In genomic region chr5:133969654-133970324, GRCh38 we compare ENCODE assay signal across 1 cellular context.
A peak's percentile ranks its signal among the peaks of the same experiment; 100 is the strongest.
TF ChIP-seq lines count a peak whose summit lies in the region.

No MANE protein-coding gene starts in this region.

TF ChIP-seq in HepG2, 621 proteins besides CTCF, POLR2A, EP300 and RAD21 (continued from another document and continues in another):
- TF ChIP-seq HOMEZ (CRISPR knock-in tag; IDR thresholded peaks at IDR 0.05; ENCODE audit: low read depth) (0 out of 2 replicates have a peak, but pooled peaks have one; percentile 18), SP140L (CRISPR knock-in tag; IDR thresholded peaks at IDR 0.05; ENCODE audit: borderline replicate concordance) (no peak), TCF7L2 (IDR thresholded peaks at IDR 0.05; ENCODE audit: low read depth, low read length) (no peak), SIX4 (CRISPR knock-in tag; IDR thresholded peaks at IDR 0.05) (no peak), ZBTB10 (CRISPR knock-in tag; IDR thresholded peaks at IDR 0.05; ENCODE audit: borderline replicate concordance) (no peak), ZNF776 (CRISPR knock-in tag; IDR thresholded peaks at IDR 0.05) (no peak), GRHL1 (CRISPR knock-in tag; conservative IDR thresholded peaks at IDR 0.05) (no peak), HINFP (CRISPR knock-in tag; IDR thresholded peaks at IDR 0.05; ENCODE audit: low read depth) (no peak), PRDM10 (CRISPR knock-in tag; IDR thresholded peaks at IDR 0.05; ENCODE audit: low read depth) (no peak), ZNF138 (CRISPR knock-in tag; IDR thresholded peaks at IDR 0.05; ENCODE audit: low read depth) (no peak), NFKB2 (CRISPR knock-in tag; IDR thresholded peaks at IDR 0.05; ENCODE audit: borderline replicate concordance) (no peak), ZSCAN21 (CRISPR knock-in tag; IDR thresholded peaks at IDR 0.05; ENCODE audit: borderline replicate concordance) (no peak), TBL1XR1 (IDR thresholded peaks at IDR 0.05; ENCODE audit: borderline replicate concordance, low read length, partially characterized antibody) (peak; percentile 10), ZNF597 (CRISPR knock-in tag; IDR thresholded peaks at IDR 0.05) (no peak), ZMYM2 (CRISPR knock-in tag; IDR thresholded peaks at IDR 0.05) (no peak), ZNF704 (CRISPR knock-in tag; IDR thresholded peaks at IDR 0.05; ENCODE audit: borderline replicate concordance) (no peak), SAP130 (CRISPR knock-in tag; IDR thresholded peaks at IDR 0.05; ENCODE audit: low read depth) (peak; percentile 57), RFX3 (CRISPR knock-in tag; IDR thresholded peaks at IDR 0.05) (no peak; the same call in 1 of the 2 replicates), ZBTB7A (CRISPR knock-in tag; IDR thresholded peaks at IDR 0.05) (no peak), YEATS2 (CRISPR knock-in tag; IDR thresholded peaks at IDR 0.05; ENCODE audit: borderline replicate concordance) (peak; percentile 43; the same call in 1 of the 2 replicates), ZGPAT (CRISPR knock-in tag; IDR thresholded peaks at IDR 0.05) (no peak; the same call in none of the 2 replicates), ISX (CRISPR knock-in tag; conservative IDR thresholded peaks at IDR 0.05) (no peak), ZFX (CRISPR knock-in tag; IDR thresholded peaks at IDR 0.05; ENCODE audit: low read depth) (peak; percentile 32; the same call in 1 of the 2 replicates), CEBPB (IDR thresholded peaks at IDR 0.05; ENCODE audit: borderline replicate concordance, low read depth, low read length) (no peak), ZFAT (CRISPR knock-in tag; conservative IDR thresholded peaks at IDR 0.05) (no peak), KDM5B (CRISPR knock-in tag; IDR thresholded peaks at IDR 0.05; ENCODE audit: borderline replicate concordance) (no peak), KLF13 (CRISPR knock-in tag; IDR thresholded peaks at IDR 0.05) (no peak), MED8 (CRISPR knock-in tag; IDR thresholded peaks at IDR 0.05; ENCODE audit: insufficient replicate concordance) (no peak), CREB1 (IDR thresholded peaks at IDR 0.05) (no peak), CREB1 (CRISPR knock-in tag; IDR thresholded peaks at IDR 0.05) (peak; percentile 83), MXD1 (CRISPR knock-in tag; IDR thresholded peaks at IDR 0.05) (no peak), ZNF3 (CRISPR knock-in tag; IDR thresholded peaks at IDR 0.05) (no peak), ADNP (CRISPR knock-in tag; IDR thresholded peaks at IDR 0.05) (no peak), NFE2L1 (CRISPR knock-in tag; IDR thresholded peaks at IDR 0.05; ENCODE audit: borderline replicate concordance) (no peak), ZNF878 (CRISPR knock-in tag; IDR thresholded peaks at IDR 0.05) (no peak), ZNF598 (CRISPR knock-in tag; IDR thresholded peaks at IDR 0.05; ENCODE audit: borderline replicate concordance) (no peak), RNF219 (CRISPR knock-in tag; IDR thresholded peaks at IDR 0.05) (no peak), ZNF766 (CRISPR knock-in tag; IDR thresholded peaks at IDR 0.05; ENCODE audit: borderline replicate concordance) (no peak), RBM22 (optimal IDR thresholded peaks at IDR 0.05; ENCODE audit: low read length) (peak; percentile 89), ZNF543 (CRISPR knock-in tag; IDR thresholded peaks at IDR 0.05) (no peak), HNRNPK (IDR thresholded peaks at IDR 0.05; ENCODE audit: low read depth, low read length, poor library complexity, severe bottlenecking) (no peak), ZFY (CRISPR knock-in tag; IDR thresholded peaks at IDR 0.05) (peak; percentile 32; the same call in 1 of the 2 replicates), SIN3A (IDR thresholded peaks at IDR 0.05; ENCODE audit: borderline replicate concordance, low read depth, low read length) (peak; percentile 79), NR2C2 (CRISPR knock-in tag; IDR thresholded peaks at IDR 0.05; ENCODE audit: borderline replicate concordance) (0 out of 2 replicates have a peak, but pooled peaks have one; percentile 12), NRL (CRISPR knock-in tag; IDR thresholded peaks at IDR 0.05; ENCODE audit: borderline replicate concordance) (no peak), ZNF180 (CRISPR knock-in tag; IDR thresholded peaks at IDR 0.05; ENCODE audit: borderline replicate concordance, low read depth) (no peak), BCL6 (CRISPR knock-in tag; IDR thresholded peaks at IDR 0.05) (peak; percentile 49; the same call in 1 of the 2 replicates)
